In genomic region chr20:1177680-1178079, GRCh38 we compare ENCODE assay signal across 14 cellular contexts. TPM values are rescaled to one million over a fixed set of nuclear protein-coding genes. Genes with fewer than 3 reads are reported as not detected.
DNase-seq lines count a peak whose midpoint lies in the region; ATAC-seq, FAIRE-seq and TF ChIP-seq lines count a peak whose summit lies in the region.
"Had no signal": no experiment of that assay in that cellular context is flagged by ENCODE, and none has a peak within 500 bp of the region (broad histone marks: within the 10 kb centered on the region; RNA-seq: fewer than 3 reads in every experiment).

No MANE protein-coding gene starts in this region.

- H3K79me2 ChIP-seq in osteoblast (ENCODE audit: insufficient read depth, low read length) = no peaks in the 10 kb centered on the region

- H3K9ac ChIP-seq in NT2/D1 (ENCODE audit: insufficient read length, low read depth) = no peak overlapping the region

- H3K36me3 ChIP-seq in NT2/D1 (ENCODE audit: insufficient read depth, insufficient read length, low read length) (no peaks in the 10 kb centered on the region), osteoblast (ENCODE audit: insufficient read depth, low read length) (no peaks in the 10 kb centered on the region)

- H3K4me1 ChIP-seq in NT2/D1 (ENCODE audit: insufficient read depth, insufficient read length) (peaks cover 7% of the 10 kb centered on the region), osteoblast (ENCODE audit: insufficient read depth, low read length) (no peaks in the 10 kb centered on the region)

- H3K27ac ChIP-seq in osteoblast (ENCODE audit: low read depth, low read length) = no peak overlapping the region

- H4K20me1 ChIP-seq in osteoblast (ENCODE audit: insufficient read depth, low read length) = peaks cover 8% of the 10 kb centered on the region

- H3K27me3 ChIP-seq in NT2/D1 (ENCODE audit: insufficient read depth, insufficient read length) (no peaks in the 10 kb centered on the region), osteoblast (ENCODE audit: insufficient read depth, low read length) (no peaks in the 10 kb centered on the region)

- DNase-seq in H54 (ENCODE audit: insufficient read length, low spot score) (peak; percentile 48), NT2/D1 (ENCODE audit: low read depth, low spot score) (peak; percentile 38), ecto neural progenitor cell (ENCODE audit: low spot score) (peak; percentile 56), osteoblast (ENCODE audit: insufficient read length, low spot score, missing footprints) (peak; percentile 73), SKM-1 (lab: John Stamatoyannopoulos, UW; ENCODE audit: unreplicated experiment) (no peak)
- no peak for DNase-seq in activated naive CD4-positive, alpha-beta T cell treated with anti-CD3 and anti-CD28 coated beads, Interleukin-2, amount 50 U/mL, for 72 hours (ENCODE audit: low spot score in 2 of 2)
- DNase-seq: activated T-cell treated with anti-CD3 and anti-CD28 coated beads, Interleukin-2, amount 50 U/mL, for 4 hours; GDM1; NCI-H1105 treated with DMSO at 0.1 percent for 48 hours; T1000 had no signal

- H3K9me3 ChIP-seq in NT2/D1 (ENCODE audit: insufficient read depth, low read length) (no peaks in the 10 kb centered on the region), osteoblast (ENCODE audit: low read depth, low read length) (no peaks in the 10 kb centered on the region)

- no peak for TF ChIP-seq POLR2A in H54 (IDR thresholded peaks at IDR 0.05; ENCODE audit: low read depth, low read length)

- H3K9me3 Mint-ChIP-seq in activated naive CD4-positive, alpha-beta T cell treated with anti-CD3 and anti-CD28 coated beads, Interleukin-2, amount 50 U/mL, for 72 hours = no peaks in the 10 kb centered on the region
- H3K9me3 Mint-ChIP-seq: activated T-cell treated with anti-CD3 and anti-CD28 coated beads, Interleukin-2, amount 50 U/mL, for 4 hours; central memory CD8-positive, alpha-beta T cell had no signal

- no peak overlapping the region for H3K27ac Mint-ChIP-seq in activated naive CD4-positive, alpha-beta T cell treated with anti-CD3 and anti-CD28 coated beads, Interleukin-2, amount 50 U/mL, for 72 hours

- H3K4me3 ChIP-seq in NT2/D1 (ENCODE audit: insufficient read length, low read depth) (no peak overlapping the region), osteoblast (ENCODE audit: insufficient read depth, low read length) (no peak overlapping the region)
- H3K4me3 ChIP-seq: lung had no signal

- ATAC-seq in GM18873 (IDR thresholded peaks at IDR 0.05; ENCODE audit: low FRiP score, unreplicated experiment) = no peak
- no peak for ATAC-seq in activated naive CD4-positive, alpha-beta T cell treated with anti-CD3 and anti-CD28 coated beads, Interleukin-2, amount 50 U/mL, for 72 hours
- ATAC-seq: activated T-cell treated with anti-CD3 and anti-CD28 coated beads, Interleukin-2, amount 50 U/mL, for 4 hours had no signal

- no peaks in the 10 kb centered on the region for H3K36me3 Mint-ChIP-seq in activated naive CD4-positive, alpha-beta T cell treated with anti-CD3 and anti-CD28 coated beads, Interleukin-2, amount 50 U/mL, for 72 hours

- H2AFZ ChIP-seq in osteoblast (ENCODE audit: low read length) = no peak overlapping the region

- H3K4me2 ChIP-seq in osteoblast (ENCODE audit: insufficient read depth, low read length) = no peak overlapping the region

- TF ChIP-seq CTCF in osteoblast (IDR thresholded peaks at IDR 0.05; ENCODE audit: extremely low read depth, low read depth, low read length) = peak; percentile 19

- no peak for FAIRE-seq in H54 (lab: Jason Lieb, UNC)

RNA-seq across cellular contexts. Expression of gene TMEM74B, which starts 7.1 kb away (rescaled TPM):
- not detected in 2 replicates for total RNA-seq in osteoblast
- total RNA-seq in activated naive CD4-positive, alpha-beta T cell treated with anti-CD3 and anti-CD28 coated beads, Interleukin-2, amount 50 U/mL, for 72 hours = 1 to 10 TPM in 1 of 2 donors, not detected in 1; 8.3 TPM
- total RNA-seq: activated T-cell treated with anti-CD3 and anti-CD28 coated beads, Interleukin-2, amount 50 U/mL, for 4 hours had no signal

RNA-seq across cellular contexts. Expression of gene C20orf202, which starts 25.6 kb away (rescaled TPM):
- under 0.01 TPM in 1 of 2 replicates, not detected in the other for total RNA-seq in osteoblast
- under 1 TPM; 0.19 to 0.55 TPM for total RNA-seq in activated naive CD4-positive, alpha-beta T cell treated with anti-CD3 and anti-CD28 coated beads, Interleukin-2, amount 50 U/mL, for 72 hours
- total RNA-seq: activated T-cell treated with anti-CD3 and anti-CD28 coated beads, Interleukin-2, amount 50 U/mL, for 4 hours; glomerular endothelial cell had no signal

RNA-seq across cellular contexts. Expression of gene RAD21L1, which starts 48.2 kb away (rescaled TPM):
- not detected in 2 replicates for total RNA-seq in osteoblast
- total RNA-seq in activated naive CD4-positive, alpha-beta T cell treated with anti-CD3 and anti-CD28 coated beads, Interleukin-2, amount 50 U/mL, for 72 hours = under 1 TPM; 0.25 to 0.47 TPM
- total RNA-seq: glomerular endothelial cell had no signal

RNA-seq across cellular contexts. Expression of gene PSMF1, which starts 59.3 kb away (rescaled TPM):
- total RNA-seq in osteoblast = 48.0 and 61.2 TPM in 2 replicates
- total RNA-seq in activated naive CD4-positive, alpha-beta T cell treated with anti-CD3 and anti-CD28 coated beads, Interleukin-2, amount 50 U/mL, for 72 hours = 100 to 1,000 TPM in 1 of 2 donors, 10 to 100 TPM in 1; 89.6 to 151 TPM

Comparison
In these comparisons a context has a peak if more than half of its experiments do, and no peak if none do; other contexts are left out.
1. DNase-seq: peak in H54 (single experiment), NT2/D1 (single experiment), ecto neural progenitor cell (single experiment) and osteoblast (single experiment); none in SKM-1 (single experiment) and activated naive CD4-positive, alpha-beta T cell treated with anti-CD3 and anti-CD28 coated beads, Interleukin-2, amount 50 U/mL, for 72 hours (0 of 2).